Comparison of ENCODE assay signal across 13 cellular contexts in the genomic region with DNA sequence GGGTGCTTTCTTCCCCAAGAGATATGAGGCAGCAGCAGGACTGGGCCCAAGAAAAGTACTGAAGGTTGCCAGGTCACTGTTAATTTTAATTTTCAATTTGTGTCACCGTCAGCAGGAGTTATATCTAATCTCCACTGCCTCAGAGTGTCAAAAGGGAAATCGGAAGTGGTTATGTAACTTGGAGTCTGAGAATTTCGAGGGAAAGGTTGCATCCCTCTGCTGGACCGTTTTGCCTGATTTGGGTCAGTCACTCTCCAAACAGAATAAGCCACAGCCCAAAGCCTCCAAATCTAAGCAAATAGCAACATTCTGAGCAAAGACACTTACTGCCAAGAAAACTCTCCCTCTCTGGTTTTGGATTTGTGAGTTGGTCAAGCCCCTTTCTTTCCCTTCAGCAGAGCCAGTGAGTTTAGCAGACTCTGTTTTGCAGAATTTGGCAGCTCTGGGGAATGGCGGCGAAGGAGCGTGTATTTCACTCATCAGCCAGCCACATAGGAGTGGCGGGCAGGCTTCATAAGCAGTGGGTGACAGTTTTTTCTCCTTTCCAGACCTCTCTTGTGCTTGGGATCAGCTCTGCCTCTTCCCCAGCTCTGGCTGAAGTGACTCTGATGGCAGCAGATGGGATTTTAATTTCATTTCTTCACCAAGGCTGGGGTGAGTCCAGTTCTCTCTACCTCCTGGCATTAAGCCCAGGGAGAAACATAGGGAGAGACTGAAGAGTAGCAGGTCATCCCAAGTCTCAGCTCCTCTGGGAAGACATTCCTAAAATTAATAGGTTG.
"Had no signal": no experiment of that assay in that cellular context is flagged by ENCODE, and none has a peak within 500 bp of the region (broad histone marks: within the 10 kb centered on the region; RNA-seq: fewer than 3 reads in every experiment).

No MANE protein-coding gene starts in this region.

- H3K27ac ChIP-seq: brain microvascular endothelial cell, neutrophil, parathyroid adenoma, testis had no signal

- H3K4me3 ChIP-seq: testis had no signal

- H3K4me1 ChIP-seq: parathyroid adenoma, testis had no signal

- DNase-seq: activated CD4-positive, alpha-beta T cell treated with anti-CD3 and anti-CD28 coated beads, Interleukin-2, amount 10 ng/mL, durations not matched to agents 24 days and 14 days; activated CD8-positive, alpha-beta T cell treated with anti-CD3 and anti-CD28 coated beads for 36 hours; activated naive CD4-positive, alpha-beta T cell treated with anti-CD3 and anti-CD28 coated beads for 36 hours; activated naive CD8-positive, alpha-beta T cell treated with anti-CD3 and anti-CD28 coated beads, Interleukin-2, amount 50 U/mL, for 24 hours; activated T-cell treated with anti-CD3 and anti-CD28 coated beads, Interleukin-2, amount 50 U/mL, for 1 hour; brain microvascular endothelial cell; effector CD8-positive, alpha-beta T cell; natural killer cell; stimulated activated naive CD8-positive, alpha-beta T cell treated with anti-CD3 and anti-CD28 coated beads, Interleukin-15, amount 100 ng/mL, for 72 hours; T1000 had no signal

- H3K9me3 ChIP-seq: neutrophil, testis had no signal

- H3K27me3 ChIP-seq: brain microvascular endothelial cell, testis had no signal

- H3K36me3 ChIP-seq: brain microvascular endothelial cell, neutrophil had no signal

- ATAC-seq: activated CD8-positive, alpha-beta T cell treated with anti-CD3 and anti-CD28 coated beads for 36 hours; activated naive CD8-positive, alpha-beta T cell treated with anti-CD3 and anti-CD28 coated beads, Interleukin-2, amount 50 U/mL, for 24 hours; natural killer cell; stimulated activated naive CD8-positive, alpha-beta T cell treated with anti-CD3 and anti-CD28 coated beads, Interleukin-15, amount 100 ng/mL, for 72 hours had no signal
